In genomic region chr19:19214892-19215291, GRCh38 we compare ENCODE assay signal across 10 cellular contexts. TPM values are rescaled to one million over a fixed set of nuclear protein-coding genes. Genes with fewer than 3 reads are reported as not detected.
DNase-seq lines count a peak whose midpoint lies in the region; ATAC-seq and TF ChIP-seq lines count a peak whose summit lies in the region.
"Had no signal": no experiment of that assay in that cellular context is flagged by ENCODE, and none has a peak within 500 bp of the region (broad histone marks: within the 10 kb centered on the region; RNA-seq: fewer than 3 reads in every experiment).

No MANE protein-coding gene starts in this region.

- H3K27ac ChIP-seq in upper lobe of right lung: no peak overlapping the region

- no peak overlapping the region for H3K27ac Mint-ChIP-seq in natural killer cell
- H3K27ac Mint-ChIP-seq in natural killer cell treated with Interleukin-12 subunit alpha and Interleukin-12 subunit beta and Interleukin-15 and Interleukin-18, amount 100 ng/mL, for 72 hours: peak overlapping the region in 1 of 2 donors; percentile 14

- peaks cover 27 to 36% of the 10 kb centered on the region in 2 donors for H3K27me3 Mint-ChIP-seq in natural killer cell (ENCODE audit: low read depth in 2 of 2)
- H3K27me3 Mint-ChIP-seq in natural killer cell treated with Interleukin-12 subunit alpha and Interleukin-12 subunit beta and Interleukin-15 and Interleukin-18, amount 100 ng/mL, for 72 hours: peaks cover 18 to 39% of the 10 kb centered on the region in 2 donors

- no peak overlapping the region for H3K4me3 ChIP-seq in upper lobe of right lung

- DNase-seq in natural killer cell: no peak
- no peak for DNase-seq in natural killer cell treated with Interleukin-12 subunit alpha and Interleukin-12 subunit beta and Interleukin-15 and Interleukin-18, amount 100 ng/mL, for 72 hours (ENCODE audit: low spot score)
- DNase-seq in UCSD-AML1 (lab: John Stamatoyannopoulos, UW; ENCODE audit: unreplicated experiment): peak; percentile 58
- DNase-seq in left cardiac atrium: peak; percentile 51
- DNase-seq in upper lobe of right lung: no peak
- DNase-seq in NCI-H187 (lab: John Stamatoyannopoulos, UW): no peak
- DNase-seq in DMS153 treated with DMSO at 0.1 percent for 48 hours (lab: John Stamatoyannopoulos, UW; ENCODE audit: unreplicated experiment): no peak

- ATAC-seq in natural killer cell (peak in 2 of 3 donors; percentile 53 to 72), left cardiac atrium (peak; percentile 54 to 55), upper lobe of right lung (peak; percentile 57), HG03565 (IDR thresholded peaks at IDR 0.05; ENCODE audit: unreplicated experiment) (no peak)
- ATAC-seq in natural killer cell treated with Interleukin-12 subunit alpha and Interleukin-12 subunit beta and Interleukin-15 and Interleukin-18, amount 100 ng/mL, for 72 hours: no peak
- ATAC-seq: T-cell had no signal

- H3K4me1 Mint-ChIP-seq in natural killer cell: no peaks in the 10 kb centered on the region
- peaks cover 8 to 10% of the 10 kb centered on the region in 2 donors for H3K4me1 Mint-ChIP-seq in natural killer cell treated with Interleukin-12 subunit alpha and Interleukin-12 subunit beta and Interleukin-15 and Interleukin-18, amount 100 ng/mL, for 72 hours (ENCODE audit: low read depth in 2 of 2)

- no peak overlapping the region for H3K4me3 Mint-ChIP-seq in natural killer cell
- H3K4me3 Mint-ChIP-seq in natural killer cell treated with Interleukin-12 subunit alpha and Interleukin-12 subunit beta and Interleukin-15 and Interleukin-18, amount 100 ng/mL, for 72 hours: no peak overlapping the region
- H3K4me3 Mint-ChIP-seq: T-cell had no signal

- peaks cover 31% of the 10 kb centered on the region for H3K27me3 ChIP-seq in upper lobe of right lung

- H3K9me3 Mint-ChIP-seq in natural killer cell: no peaks in the 10 kb centered on the region
- H3K9me3 Mint-ChIP-seq in natural killer cell treated with Interleukin-12 subunit alpha and Interleukin-12 subunit beta and Interleukin-15 and Interleukin-18, amount 100 ng/mL, for 72 hours: no peaks in the 10 kb centered on the region
- H3K9me3 Mint-ChIP-seq: T-cell had no signal

- no peaks in the 10 kb centered on the region for H3K36me3 Mint-ChIP-seq in natural killer cell
- no peaks in the 10 kb centered on the region for H3K36me3 Mint-ChIP-seq in natural killer cell treated with Interleukin-12 subunit alpha and Interleukin-12 subunit beta and Interleukin-15 and Interleukin-18, amount 100 ng/mL, for 72 hours
- H3K36me3 Mint-ChIP-seq: T-cell had no signal

- intact Hi-C loops in natural killer cell (cut with micrococcal nuclease) (no loop called here), left cardiac atrium (cut with DNase I) (no loop called here), upper lobe of right lung (cut with DNase I) (no loop called here)

- no peaks in the 10 kb centered on the region for H3K36me3 ChIP-seq in upper lobe of right lung

- H3K9me3 ChIP-seq in upper lobe of right lung: no peaks in the 10 kb centered on the region

- H3K4me1 ChIP-seq in upper lobe of right lung: no peaks in the 10 kb centered on the region

- TF ChIP-seq CTCF in natural killer cell (IDR thresholded peaks at IDR 0.05) (no peak), upper lobe of right lung (IDR thresholded peaks at IDR 0.05) (no peak)

RNA-seq across cellular contexts. Expression of gene NCAN, which starts 3.1 kb away (rescaled TPM):
- total RNA-seq in natural killer cell (not detected), left cardiac atrium (not detected), upper lobe of right lung (not detected)
- not detected for total RNA-seq in natural killer cell treated with Interleukin-12 subunit alpha and Interleukin-12 subunit beta and Interleukin-15 and Interleukin-18, amount 100 ng/mL, for 72 hours

RNA-seq across cellular contexts. Expression of gene NR2C2AP, which starts 11.7 kb away (rescaled TPM):
- 10 to 100 TPM; 14.7 to 16.7 (median 16.4) TPM for total RNA-seq in natural killer cell
- total RNA-seq in natural killer cell treated with Interleukin-12 subunit alpha and Interleukin-12 subunit beta and Interleukin-15 and Interleukin-18, amount 100 ng/mL, for 72 hours: 10 to 100 TPM; 34.0 to 71.0 TPM
- 10 to 100 TPM in 1 of 2 donors, 1 to 10 TPM in 1; 9.4 to 11.2 TPM for total RNA-seq in left cardiac atrium
- 12.6 TPM for total RNA-seq in upper lobe of right lung

RNA-seq across cellular contexts. Expression of gene RFXANK, which starts 22.8 kb away (rescaled TPM):
- total RNA-seq in natural killer cell: 10 to 100 TPM; 50.1 to 67.5 (median 66.0) TPM
- 100 to 1,000 TPM in 1 of 2 donors, 10 to 100 TPM in 1; 45.2 to 107 TPM for total RNA-seq in natural killer cell treated with Interleukin-12 subunit alpha and Interleukin-12 subunit beta and Interleukin-15 and Interleukin-18, amount 100 ng/mL, for 72 hours
- 10 to 100 TPM; 40.7 to 46.2 TPM for total RNA-seq in left cardiac atrium
- total RNA-seq in upper lobe of right lung: 66.8 TPM

RNA-seq across cellular contexts. Expression of gene BORCS8, which starts 22.9 kb away (rescaled TPM):
- total RNA-seq in natural killer cell (10 to 100 TPM; 28.2 to 42.4 (median 33.2) TPM), left cardiac atrium (10 to 100 TPM; 20.1 to 24.0 TPM), upper lobe of right lung (24.8 TPM)
- total RNA-seq in natural killer cell treated with Interleukin-12 subunit alpha and Interleukin-12 subunit beta and Interleukin-15 and Interleukin-18, amount 100 ng/mL, for 72 hours: 10 to 100 TPM; 47.2 to 64.5 TPM

RNA-seq across cellular contexts. Expression of gene MEF2B, which starts 44.8 kb away (rescaled TPM):
- total RNA-seq in natural killer cell (1 to 10 TPM; 4.7 to 7.0 (median 5.6) TPM), left cardiac atrium (under 1 TPM; 0.21 to 0.55 TPM), upper lobe of right lung (1.4 TPM)
- 1 to 10 TPM; 2.4 to 5.9 TPM for total RNA-seq in natural killer cell treated with Interleukin-12 subunit alpha and Interleukin-12 subunit beta and Interleukin-15 and Interleukin-18, amount 100 ng/mL, for 72 hours
- total RNA-seq: dermis microvascular lymphatic vessel endothelial cell had no signal

Comparison
In these comparisons a context has a peak if more than half of its experiments do, and no peak if none do; other contexts are left out.
1. ATAC-seq: peak in natural killer cell (2 of 3), left cardiac atrium (2 of 2) and upper lobe of right lung (single experiment); none in natural killer cell treated with Interleukin-12 subunit alpha and Interleukin-12 subunit beta and Interleukin-15 and Interleukin-18, amount 100 ng/mL, for 72 hours (0 of 2) and HG03565 (single experiment).
2. DNase-seq: peak in UCSD-AML1 (single experiment) and left cardiac atrium (single experiment); none in natural killer cell (single experiment), natural killer cell treated with Interleukin-12 subunit alpha and Interleukin-12 subunit beta and Interleukin-15 and Interleukin-18, amount 100 ng/mL, for 72 hours (single experiment), upper lobe of right lung (single experiment), NCI-H187 (0 of 2) and DMS153 treated with DMSO at 0.1 percent for 48 hours (single experiment).